In genomic region chr12:120207227-120207626, GRCh38 we compare ENCODE assay signal across 19 cellular contexts. TPM values are rescaled to one million over a fixed set of nuclear protein-coding genes. Genes with fewer than 3 reads are reported as not detected.
DNase-seq lines count a peak whose midpoint lies in the region; ATAC-seq and TF ChIP-seq lines count a peak whose summit lies in the region.
"Had no signal": no experiment of that assay in that cellular context is flagged by ENCODE, and none has a peak within 500 bp of the region (broad histone marks: within the 10 kb centered on the region; RNA-seq: fewer than 3 reads in every experiment).

No MANE protein-coding gene starts in this region.

- WGBS in IMR-90 (ENCODE audit: extremely low coverage in 2 of 2, insufficient read length in 1 of 2), 2 experiments = 93% methylated on average over 7 of the region's 13 CpGs; no CpG with 5 or more reads in 1 of the 2 experiments
- 82% methylated on average over 13 of the region's 13 CpGs for WGBS in right lobe of liver (ENCODE audit: insufficient coverage, low coverage, low lambda C conversion rate, missing lambda C conversion rate)

- intact Hi-C loops in IMR-90 (cut with micrococcal nuclease) = no loop called here
- intact Hi-C loops in right lobe of liver (cut with DNase I) = no loop called here

- H4K5ac ChIP-seq in IMR-90 (ENCODE audit: low read depth, low read length) = no peak overlapping the region

- H4K91ac ChIP-seq in IMR-90 (ENCODE audit: insufficient read depth, low read depth, low read length) = no peak overlapping the region

- no peak overlapping the region for H2AK5ac ChIP-seq in IMR-90 (ENCODE audit: low read depth, low read length)

- H3K27ac ChIP-seq in IMR-90 (ENCODE audit: insufficient read depth, low read length) (no peak overlapping the region), RWPE1 (peak overlapping the region; percentile 15; the same call in 1 of the 2 replicates), right lobe of liver (no peak overlapping the region), osteoblast (ENCODE audit: low read depth, low read length) (no peak overlapping the region)

- TF ChIP-seq CTCF in IMR-90 (conservative IDR thresholded peaks at IDR 0.05; ENCODE audit: low read depth, low read length) (no peak), RWPE1 (conservative IDR thresholded peaks at IDR 0.05; ENCODE audit: low read depth) (no peak), right lobe of liver (IDR thresholded peaks at IDR 0.05) (no peak), osteoblast (IDR thresholded peaks at IDR 0.05; ENCODE audit: extremely low read depth, low read depth, low read length) (no peak)

- H2BK5ac ChIP-seq in IMR-90 (ENCODE audit: low read depth, low read length, poor library complexity, severe bottlenecking) = no peak overlapping the region

- H3K14ac ChIP-seq in IMR-90 (replicated peaks; ENCODE audit: low read depth, low read length) = no peak overlapping the region

- no TSS peak for BruUV-seq in IMR-90 (replicated peaks; lab: Mats Ljungman, UMichigan)

- H2BK20ac ChIP-seq in IMR-90 (ENCODE audit: low read depth, low read length) = no peak overlapping the region

- TF ChIP-seq RAD21 in IMR-90 (IDR thresholded peaks at IDR 0.05; ENCODE audit: low read length) = no peak

- POLR2A ChIA-PET in IMR-90 (lab: Charles Lee; ENCODE audit: unreplicated experiment) (no interaction called here), RWPE1 (lab: Yijun Ruan, JAX; ENCODE audit: low non-redundant PET) (interaction anchor here (0.6 kb wide), 1 partner anchor 32 kb away, joined by 6 read pairs; no protein-coding TSS in a partner anchor)

- in situ Hi-C loops in IMR-90 (cut with MboI; ENCODE audit: low sequenced_read_pairs) = no loop called here

- H3K4me2 ChIP-seq in IMR-90 (ENCODE audit: low read depth, low read length) (no peak overlapping the region), osteoblast (ENCODE audit: insufficient read depth, low read length) (no peak overlapping the region)
- H3K4me2 ChIP-seq: GM23338 had no signal

- no peak overlapping the region for H2BK120ac ChIP-seq in IMR-90 (ENCODE audit: low read depth, low read length)

- no peaks in the 10 kb centered on the region for H3K27me3 ChIP-seq in IMR-90 (ENCODE audit: control insufficient read depth, insufficient read depth, low read length)
- no peaks in the 10 kb centered on the region for H3K27me3 ChIP-seq in right lobe of liver
- H3K27me3 ChIP-seq in osteoblast (ENCODE audit: insufficient read depth, low read length) = no peaks in the 10 kb centered on the region

- no peak overlapping the region for H3K56ac ChIP-seq in IMR-90 (ENCODE audit: extremely low read depth, insufficient read depth, low read length)

- peaks cover 3% of the 10 kb centered on the region for H3K79me2 ChIP-seq in osteoblast (ENCODE audit: insufficient read depth, low read length)

- no peak overlapping the region for H3K18ac ChIP-seq in IMR-90 (ENCODE audit: low read depth, low read length)

- no peak overlapping the region for H3K23ac ChIP-seq in IMR-90 (ENCODE audit: low read depth, low read length)

- peak overlapping the region; percentile 50 for H2AK9ac ChIP-seq in IMR-90 (replicated peaks; ENCODE audit: low read depth, low read length, poor library complexity)

- DNase-seq in IMR-90 (no peak), RWPE1 (ENCODE audit: low spot score) (no peak), right lobe of liver (peak in 1 of 3 donors; percentile 71), osteoblast (ENCODE audit: insufficient read length, low spot score, missing footprints) (peak; percentile 50), DMS 273 (lab: John Stamatoyannopoulos, UW; ENCODE audit: unreplicated experiment) (no peak), NCI-H774 (lab: John Stamatoyannopoulos, UW) (no peak)
- no peak for DNase-seq in stimulated activated CD4-positive, alpha-beta T cell treated with anti-CD3 and anti-CD28 coated beads, Interleukin-2, amount 100 ng/mL, for 24 hours
- DNase-seq: C1 segment of cervical spinal cord; Caco-2; CD4-positive, alpha-beta memory T cell; DMS 273 treated with DMSO at 0.1 percent for 48 hours; DMS79; EL; GDM1; HFFc6 had no signal

- dilution Hi-C loops in IMR-90 (cut with HindIII; ENCODE audit: low sequenced_read_pairs, unreplicated experiment) = no loop called here

- peaks cover 30% of the 10 kb centered on the region for H3K36me3 ChIP-seq in IMR-90 (ENCODE audit: control insufficient read depth, insufficient read depth, low read length)
- H3K36me3 ChIP-seq in right lobe of liver = peaks cover 0 to 14% (median 6%) of the 10 kb centered on the region in 4 donors
- H3K36me3 ChIP-seq in osteoblast (ENCODE audit: insufficient read depth, low read length) = peaks cover 37% of the 10 kb centered on the region

- peaks cover 2 to 22% of the 10 kb centered on the region in 2 experiments for H3K79me1 ChIP-seq in IMR-90 (ENCODE audit: low read depth in 1 of 2, low read length in 2 of 2)

- H3K9me1 ChIP-seq in IMR-90 (ENCODE audit: insufficient read depth, low read length) = no peaks in the 10 kb centered on the region

- no peak overlapping the region for H4K8ac ChIP-seq in IMR-90 (ENCODE audit: low read depth in 2 of 2, low read length in 2 of 2)

- no peaks in the 10 kb centered on the region for H3K4me1 ChIP-seq in IMR-90 (ENCODE audit: control insufficient read depth, insufficient read depth, low read length)
- peaks cover 0 to 10% (median 0%) of the 10 kb centered on the region in 4 donors for H3K4me1 ChIP-seq in right lobe of liver
- no peaks in the 10 kb centered on the region for H3K4me1 ChIP-seq in osteoblast (ENCODE audit: insufficient read depth, low read length)
- H3K4me1 ChIP-seq: Caco-2, HAP-1 had no signal

- H4K20me1 ChIP-seq in IMR-90 (ENCODE audit: insufficient read depth, low read length) (no peaks in the 10 kb centered on the region), osteoblast (ENCODE audit: insufficient read depth, low read length) (no peaks in the 10 kb centered on the region)

- H3K4ac ChIP-seq in IMR-90 (ENCODE audit: low read depth, low read length) = no peak overlapping the region

- TF ChIP-seq POLR2A in IMR-90 (IDR thresholded peaks at IDR 0.05; ENCODE audit: low read depth, low read length) (no peak), right lobe of liver (IDR thresholded peaks at IDR 0.05) (no peak)

- H3K9ac ChIP-seq in IMR-90 (ENCODE audit: low read depth, low read length) = no peak overlapping the region

- H3K9me3 ChIP-seq in IMR-90 (ENCODE audit: control insufficient read depth, insufficient read depth, low read length) (no peaks in the 10 kb centered on the region), right lobe of liver (no peaks in the 10 kb centered on the region), osteoblast (ENCODE audit: low read depth, low read length) (no peaks in the 10 kb centered on the region)
- H3K9me3 ChIP-seq: HAP-1 had no signal

- no peak overlapping the region for H2AFZ ChIP-seq in IMR-90 (replicated peaks; ENCODE audit: low read length, poor library complexity)
- no peak overlapping the region for H2AFZ ChIP-seq in osteoblast (ENCODE audit: low read length)
- H2AFZ ChIP-seq: GM23338 had no signal

- no peak overlapping the region for H3K4me3 ChIP-seq in IMR-90 (ENCODE audit: insufficient read depth, low read depth, low read length)
- H3K4me3 ChIP-seq in right lobe of liver = no peak overlapping the region
- H3K4me3 ChIP-seq in osteoblast (ENCODE audit: insufficient read depth, low read length) = no peak overlapping the region
- H3K4me3 ChIP-seq: GM12878, GM23338, HAP-1 had no signal

- CTCF ChIA-PET in IMR-90 (lab: Yijun Ruan, JAX) = no interaction called here
- CTCF ChIA-PET in RWPE1 (lab: Yijun Ruan, JAX) = no interaction called here

- no peak overlapping the region for H2BK15ac ChIP-seq in IMR-90 (ENCODE audit: low read depth, low read length)

- ATAC-seq in IMR-90 (ENCODE audit: low read depth) = no peak
- peak; percentile 47 to 71 (median 54) for ATAC-seq in right lobe of liver
- ATAC-seq in GM18517 (IDR thresholded peaks at IDR 0.05; ENCODE audit: unreplicated experiment) = no peak
- ATAC-seq: GM12878, GM23338 had no signal

TF ChIP-seq in IMR-90, 13 proteins besides CTCF, POLR2A, EP300 and RAD21 (continues in another document):
- TF ChIP-seq SMC3 (IDR thresholded peaks at IDR 0.05; ENCODE audit: low read depth, low read length) = no peak
- no peak for TF ChIP-seq CHD1 (IDR thresholded peaks at IDR 0.05; ENCODE audit: low read depth, low read length)
- TF ChIP-seq RCOR1 (IDR thresholded peaks at IDR 0.05; ENCODE audit: insufficient replicate concordance, low read length) = no peak
- no peak for TF ChIP-seq ELK1 (IDR thresholded peaks at IDR 0.05; ENCODE audit: borderline replicate concordance, low read depth, low read length)
- TF ChIP-seq RFX5 (IDR thresholded peaks at IDR 0.05; ENCODE audit: low read depth, low read length) = no peak
- TF ChIP-seq MAFK (IDR thresholded peaks at IDR 0.05; ENCODE audit: low read depth, low read length) = no peak

RNA-seq across cellular contexts. Expression of gene RPLP0, which starts 6.3 kb away (rescaled TPM):
- total RNA-seq in IMR-90 (2012; rRNA removed) (4,496 and 5,401 TPM in 2 replicates), right lobe of liver (1,000 to 10,000 TPM in 2 of 6 experiments, 100 to 1,000 TPM in 4; 549 to 1,070 (median 665) TPM), osteoblast (2,042 and 2,075 TPM in 2 replicates)
- 5,590 and 6,356 TPM in 2 replicates for polyA plus RNA-seq in IMR-90 (2012; rRNA removed)
- 2,244 and 4,987 TPM in 2 replicates for polyA plus RNA-seq in IMR-90 (2012; cell fraction: cytosol; rRNA removed)
- 1,556 and 2,037 TPM in 2 replicates for polyA plus RNA-seq in IMR-90 (2012; cell fraction: nucleus; rRNA removed; ENCODE audit: low replicate concordance)

RNA-seq across cellular contexts. Expression of gene GCN1, which starts 12.7 kb away (rescaled TPM):
- total RNA-seq in IMR-90 (2012; rRNA removed) (65.8 and 77.6 TPM in 2 replicates), right lobe of liver (10 to 100 TPM; 29.9 to 62.8 (median 39.4) TPM), osteoblast (103 and 143 TPM in 2 replicates)
- polyA plus RNA-seq in IMR-90 (2012; rRNA removed) = 57.8 and 76.1 TPM in 2 replicates
- polyA plus RNA-seq in IMR-90 (2012; cell fraction: cytosol; rRNA removed) = 28.3 and 50.4 TPM in 2 replicates
- 74.2 and 147 TPM in 2 replicates for polyA plus RNA-seq in IMR-90 (2012; cell fraction: nucleus; rRNA removed; ENCODE audit: low replicate concordance)

RNA-seq across cellular contexts. Expression of gene PXN, which starts 58.3 kb away (rescaled TPM):
- total RNA-seq in IMR-90 (2012; rRNA removed) = 33.9 and 46.6 TPM in 2 replicates
- polyA plus RNA-seq in IMR-90 (2012; rRNA removed) = 134 and 139 TPM in 2 replicates
- polyA plus RNA-seq in IMR-90 (2012; cell fraction: cytosol; rRNA removed) = 104 and 123 TPM in 2 replicates
- polyA plus RNA-seq in IMR-90 (2012; cell fraction: nucleus; rRNA removed; ENCODE audit: low replicate concordance) = 210 and 333 TPM in 2 replicates
- total RNA-seq in right lobe of liver = 10 to 100 TPM; 15.1 to 32.6 (median 24.1) TPM
- 41.6 and 46.3 TPM in 2 replicates for total RNA-seq in osteoblast

Comparison
In these comparisons a context has a peak if more than half of its experiments do, and no peak if none do; other contexts are left out.
1. ATAC-seq: peak in right lobe of liver (4 of 4); none in IMR-90 (single experiment) and GM18517 (single experiment).